1 cellular context compared by ENCODE assay signal in the genomic region with DNA sequence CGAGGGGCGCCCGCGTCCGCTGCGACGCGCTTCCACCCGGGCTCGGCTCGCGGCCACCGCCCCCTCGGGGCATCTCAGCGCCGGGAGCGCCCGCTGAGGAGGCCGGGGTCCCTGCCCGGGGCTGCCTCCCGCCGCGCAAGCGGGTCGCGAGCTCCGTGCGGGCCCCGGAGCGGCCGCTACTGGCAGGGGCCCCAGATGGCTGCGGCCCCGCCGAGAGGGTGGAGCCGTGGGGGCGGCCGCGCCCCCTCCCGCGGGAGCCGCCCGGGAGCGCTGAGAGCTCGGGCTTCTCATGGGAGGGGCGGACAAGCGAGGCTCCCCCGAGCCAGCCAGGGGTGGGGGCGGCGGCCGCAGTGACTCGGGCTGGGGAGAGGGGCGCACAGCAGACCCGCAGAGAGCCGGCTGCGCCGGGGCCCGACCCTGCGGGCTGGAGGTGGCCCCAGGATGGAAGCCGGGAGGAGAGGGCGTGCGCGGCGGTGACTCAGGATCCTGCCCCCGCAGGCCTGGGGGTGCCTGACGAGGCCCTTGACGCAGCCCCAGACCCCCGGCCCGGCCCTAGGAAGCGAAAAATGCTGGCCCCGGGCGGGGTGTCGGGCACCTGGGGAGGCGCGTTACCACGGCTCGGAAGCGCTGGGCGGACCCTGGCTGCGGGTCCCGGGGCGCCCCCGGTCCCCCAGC.
TF ChIP-seq lines count a peak whose summit lies in the region.

No MANE protein-coding gene starts in this region.

TF ChIP-seq in HepG2, 621 proteins besides CTCF, POLR2A, EP300 and RAD21 (continued from another document and continues in another):
- TF ChIP-seq, protein P1, sequence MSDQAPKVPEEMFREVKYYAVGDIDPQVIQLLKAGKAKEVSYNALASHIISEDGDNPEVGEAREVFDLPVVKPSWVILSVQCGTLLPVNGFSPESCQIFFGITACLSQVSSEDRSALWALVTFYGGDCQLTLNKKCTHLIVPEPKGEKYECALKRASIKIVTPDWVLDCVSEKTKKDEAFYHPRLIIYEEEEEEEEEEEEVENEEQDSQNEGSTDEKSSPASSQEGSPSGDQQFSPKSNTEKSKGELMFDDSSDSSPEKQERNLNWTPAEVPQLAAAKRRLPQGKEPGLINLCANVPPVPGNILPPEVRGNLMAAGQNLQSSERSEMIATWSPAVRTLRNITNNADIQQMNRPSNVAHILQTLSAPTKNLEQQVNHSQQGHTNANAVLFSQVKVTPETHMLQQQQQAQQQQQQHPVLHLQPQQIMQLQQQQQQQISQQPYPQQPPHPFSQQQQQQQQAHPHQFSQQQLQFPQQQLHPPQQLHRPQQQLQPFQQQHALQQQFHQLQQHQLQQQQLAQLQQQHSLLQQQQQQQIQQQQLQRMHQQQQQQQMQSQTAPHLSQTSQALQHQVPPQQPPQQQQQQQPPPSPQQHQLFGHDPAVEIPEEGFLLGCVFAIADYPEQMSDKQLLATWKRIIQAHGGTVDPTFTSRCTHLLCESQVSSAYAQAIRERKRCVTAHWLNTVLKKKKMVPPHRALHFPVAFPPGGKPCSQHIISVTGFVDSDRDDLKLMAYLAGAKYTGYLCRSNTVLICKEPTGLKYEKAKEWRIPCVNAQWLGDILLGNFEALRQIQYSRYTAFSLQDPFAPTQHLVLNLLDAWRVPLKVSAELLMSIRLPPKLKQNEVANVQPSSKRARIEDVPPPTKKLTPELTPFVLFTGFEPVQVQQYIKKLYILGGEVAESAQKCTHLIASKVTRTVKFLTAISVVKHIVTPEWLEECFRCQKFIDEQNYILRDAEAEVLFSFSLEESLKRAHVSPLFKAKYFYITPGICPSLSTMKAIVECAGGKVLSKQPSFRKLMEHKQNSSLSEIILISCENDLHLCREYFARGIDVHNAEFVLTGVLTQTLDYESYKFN (CRISPR knock-in tag; conservative IDR thresholded peaks at IDR 0.05) = no peak
- TF ChIP-seq MAZ (IDR thresholded peaks at IDR 0.05; ENCODE audit: borderline replicate concordance, low read depth, low read length) = no peak
- TF ChIP-seq MAZ (CRISPR knock-in tag; IDR thresholded peaks at IDR 0.05; ENCODE audit: low read depth) = 0 out of 2 replicates have a peak, but pooled peaks have one; percentile 6
- TF ChIP-seq PATZ1 (CRISPR knock-in tag; IDR thresholded peaks at IDR 0.05) = peak; percentile 93
- TF ChIP-seq HOXA5 (CRISPR knock-in tag; IDR thresholded peaks at IDR 0.05) = peak; percentile 47; the same call in 1 of the 2 replicates
- no peak for TF ChIP-seq SP5 (CRISPR knock-in tag; IDR thresholded peaks at IDR 0.05; ENCODE audit: borderline replicate concordance, low read depth)
- TF ChIP-seq, protein P2, sequence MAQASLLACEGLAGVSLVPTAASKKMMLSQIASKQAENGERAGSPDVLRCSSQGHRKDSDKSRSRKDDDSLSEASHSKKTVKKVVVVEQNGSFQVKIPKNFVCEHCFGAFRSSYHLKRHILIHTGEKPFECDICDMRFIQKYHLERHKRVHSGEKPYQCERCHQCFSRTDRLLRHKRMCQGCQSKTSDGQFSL (CRISPR knock-in tag; IDR thresholded peaks at IDR 0.05) = no peak
- no peak for TF ChIP-seq PRDM10 (CRISPR knock-in tag; IDR thresholded peaks at IDR 0.05; ENCODE audit: low read depth)
- 0 out of 2 replicates have a peak, but pooled peaks have one; percentile 88 for TF ChIP-seq ZNF800 (CRISPR knock-in tag; IDR thresholded peaks at IDR 0.05)
- TF ChIP-seq BORCS8-MEF2B (CRISPR knock-in tag; IDR thresholded peaks at IDR 0.05) = no peak
- peak; percentile 46 for TF ChIP-seq RBM39 (IDR thresholded peaks at IDR 0.05; ENCODE audit: low read depth, low read length, poor library complexity, severe bottlenecking)
- TF ChIP-seq, protein P3, sequence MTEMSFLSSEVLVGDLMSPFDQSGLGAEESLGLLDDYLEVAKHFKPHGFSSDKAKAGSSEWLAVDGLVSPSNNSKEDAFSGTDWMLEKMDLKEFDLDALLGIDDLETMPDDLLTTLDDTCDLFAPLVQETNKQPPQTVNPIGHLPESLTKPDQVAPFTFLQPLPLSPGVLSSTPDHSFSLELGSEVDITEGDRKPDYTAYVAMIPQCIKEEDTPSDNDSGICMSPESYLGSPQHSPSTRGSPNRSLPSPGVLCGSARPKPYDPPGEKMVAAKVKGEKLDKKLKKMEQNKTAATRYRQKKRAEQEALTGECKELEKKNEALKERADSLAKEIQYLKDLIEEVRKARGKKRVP (CRISPR knock-in tag; IDR thresholded peaks at IDR 0.05) = no peak
- TF ChIP-seq ZFYVE20 (CRISPR knock-in tag; IDR thresholded peaks at IDR 0.05; ENCODE audit: borderline replicate concordance, low read depth) = no peak
- TF ChIP-seq PRPF4 (IDR thresholded peaks at IDR 0.05; ENCODE audit: low read depth, low read length, poor library complexity, severe bottlenecking) = no peak
- TF ChIP-seq USF2 (IDR thresholded peaks at IDR 0.05; ENCODE audit: low read depth, low read length) = no peak
- TF ChIP-seq USF2 (CRISPR knock-in tag; IDR thresholded peaks at IDR 0.05; ENCODE audit: borderline replicate concordance) = no peak
- TF ChIP-seq POLR2G (IDR thresholded peaks at IDR 0.05; ENCODE audit: low read depth, low read length) = peak; percentile 22; the same call in 1 of the 2 replicates
- peak; percentile 39; the same call in 1 of the 2 replicates for TF ChIP-seq MTA1 (CRISPR knock-in tag; IDR thresholded peaks at IDR 0.05; ENCODE audit: borderline replicate concordance)
- peak; percentile 45; the same call in 1 of the 2 replicates for TF ChIP-seq ZNF878 (CRISPR knock-in tag; IDR thresholded peaks at IDR 0.05)
- TF ChIP-seq ZNF678 (CRISPR knock-in tag; IDR thresholded peaks at IDR 0.05) = no peak; the same call in 1 of the 2 replicates
- TF ChIP-seq PRMT3 (CRISPR knock-in tag; IDR thresholded peaks at IDR 0.05; ENCODE audit: borderline replicate concordance, low read depth) = no peak
- no peak for TF ChIP-seq ZNF232 (CRISPR knock-in tag; IDR thresholded peaks at IDR 0.05; ENCODE audit: borderline replicate concordance)
- peak; percentile 41; the same call in 1 of the 2 replicates for TF ChIP-seq ZFY (CRISPR knock-in tag; IDR thresholded peaks at IDR 0.05)
- 0 out of 2 replicates have a peak, but pooled peaks have one; percentile 80 for TF ChIP-seq ZNF234 (CRISPR knock-in tag; conservative IDR thresholded peaks at IDR 0.05)
- TF ChIP-seq TCF12 (IDR thresholded peaks at IDR 0.05) = no peak
- TF ChIP-seq TCF12 (CRISPR knock-in tag; IDR thresholded peaks at IDR 0.05) = no peak
- no peak for TF ChIP-seq NAIF1 (CRISPR knock-in tag; IDR thresholded peaks at IDR 0.05; ENCODE audit: borderline replicate concordance)
- TF ChIP-seq IRF1 (CRISPR knock-in tag; IDR thresholded peaks at IDR 0.05; ENCODE audit: low read depth) = no peak
- no peak for TF ChIP-seq SSRP1 (CRISPR knock-in tag; IDR thresholded peaks at IDR 0.05)
- no peak for TF ChIP-seq TP53 (CRISPR knock-in tag; conservative IDR thresholded peaks at IDR 0.05)
- TF ChIP-seq MED8 (CRISPR knock-in tag; IDR thresholded peaks at IDR 0.05; ENCODE audit: insufficient replicate concordance) = no peak
- no peak for TF ChIP-seq ZNF121 (CRISPR knock-in tag; IDR thresholded peaks at IDR 0.05)
- no peak for TF ChIP-seq THAP8 (CRISPR knock-in tag; IDR thresholded peaks at IDR 0.05; ENCODE audit: borderline replicate concordance)
- TF ChIP-seq KDM2A (CRISPR knock-in tag; IDR thresholded peaks at IDR 0.05; ENCODE audit: borderline replicate concordance, low read depth) = peak; percentile 15; the same call in 1 of the 2 replicates
- peak; percentile 76 for TF ChIP-seq ZNF777 (CRISPR knock-in tag; IDR thresholded peaks at IDR 0.05)
- TF ChIP-seq NRL (CRISPR knock-in tag; IDR thresholded peaks at IDR 0.05; ENCODE audit: borderline replicate concordance) = 0 out of 2 replicates have a peak, but pooled peaks have one; percentile 35
- TF ChIP-seq ZNF746 (CRISPR knock-in tag; IDR thresholded peaks at IDR 0.05) = no peak
- TF ChIP-seq SIN3B (IDR thresholded peaks at IDR 0.05; ENCODE audit: low read length) = no peak
- TF ChIP-seq SAP130 (CRISPR knock-in tag; IDR thresholded peaks at IDR 0.05; ENCODE audit: low read depth) = peak; percentile 40; the same call in 1 of the 2 replicates
- TF ChIP-seq NBN (conservative IDR thresholded peaks at IDR 0.05) = no peak
- 0 out of 2 replicates have a peak, but pooled peaks have one; percentile 24 for TF ChIP-seq MAFG (CRISPR knock-in tag; IDR thresholded peaks at IDR 0.05)
- TF ChIP-seq ZBTB42 (CRISPR knock-in tag; IDR thresholded peaks at IDR 0.05) = no peak
